In the genomic region with DNA sequence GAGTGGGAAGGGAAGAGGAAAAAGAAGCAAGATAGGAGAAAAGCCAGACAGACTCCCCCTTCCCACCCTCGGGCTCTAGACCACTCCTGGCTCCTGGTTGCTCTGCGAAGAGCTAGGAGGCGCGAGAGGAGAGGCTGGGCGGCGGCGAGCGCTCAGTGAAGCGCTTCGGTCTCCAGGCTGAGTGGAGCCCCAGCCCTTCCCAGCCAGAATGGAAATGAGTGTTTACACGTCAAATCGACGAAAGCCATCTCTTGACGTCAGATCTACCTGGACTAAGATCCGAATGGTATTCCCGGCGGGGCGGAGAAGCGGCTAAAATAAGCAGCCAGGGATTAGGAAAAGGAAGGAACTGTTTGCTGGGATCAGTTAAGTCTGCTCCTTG, we compare ENCODE assay signal across 11 cellular contexts. TPM values are rescaled to one million over a fixed set of nuclear protein-coding genes. Genes with fewer than 3 reads are reported as not detected.
DNase-seq lines count a peak whose midpoint lies in the region; ATAC-seq, FAIRE-seq and TF ChIP-seq lines count a peak whose summit lies in the region.
"Had no signal": no experiment of that assay in that cellular context is flagged by ENCODE, and none has a peak within 500 bp of the region (broad histone marks: within the 10 kb centered on the region; RNA-seq: fewer than 3 reads in every experiment).

Gene PCSK1, minus strand, starts transcription at position 183 of the 382 bp plus-strand sequence. CDS start 206 bp downstream, outside the sequence.

- H3K27me3 Mint-ChIP-seq in natural killer cell treated with Interleukin-12 subunit alpha and Interleukin-12 subunit beta and Interleukin-15 and Interleukin-18, amount 100 ng/mL, for 72 hours, result peaks cover 46 to 67% of the 10 kb centered on the region in 2 donors
- peaks cover 43% of the 10 kb centered on the region for H3K27me3 Mint-ChIP-seq in activated naive CD4-positive, alpha-beta T cell treated with anti-CD3 and anti-CD28 coated beads, Interleukin-2, amount 10 ng/mL, durations not matched to agents 7 days and 5 days

- intact Hi-C loops in posterior vena cava (cut with DNase I), result no loop called here

- ATAC-seq in HG02571 (IDR thresholded peaks at IDR 0.05; ENCODE audit: unreplicated experiment), result no peak
- no peak for ATAC-seq in natural killer cell treated with Interleukin-12 subunit alpha and Interleukin-12 subunit beta and Interleukin-15 and Interleukin-18, amount 100 ng/mL, for 72 hours

- no peak for DNase-seq in GM12891 (ENCODE audit: insufficient read length, low spot score)
- DNase-seq in NCI-H2029 (lab: John Stamatoyannopoulos, UW), result peak; percentile 96
- DNase-seq in dermis blood vessel endothelial cell, result peak; percentile 19
- no peak for DNase-seq in posterior vena cava (ENCODE audit: low spot score)
- no peak for DNase-seq in natural killer cell treated with Interleukin-12 subunit alpha and Interleukin-12 subunit beta and Interleukin-15 and Interleukin-18, amount 100 ng/mL, for 72 hours (ENCODE audit: low spot score)
- DNase-seq in activated naive CD4-positive, alpha-beta T cell treated with anti-CD3 and anti-CD28 coated beads, Interleukin-2, amount 10 ng/mL, durations not matched to agents 7 days and 5 days, result no peak
- no peak for DNase-seq in NOMO-1 (lab: John Stamatoyannopoulos, UW; ENCODE audit: unreplicated experiment in 2 of 2)
- DNase-seq: stimulated activated naive CD4-positive, alpha-beta T cell; T-helper 9 cell had no signal

- H3K4me1 Mint-ChIP-seq in natural killer cell treated with Interleukin-12 subunit alpha and Interleukin-12 subunit beta and Interleukin-15 and Interleukin-18, amount 100 ng/mL, for 72 hours (ENCODE audit: low read depth in 2 of 2), result no peaks in the 10 kb centered on the region
- H3K4me1 Mint-ChIP-seq in activated naive CD4-positive, alpha-beta T cell treated with anti-CD3 and anti-CD28 coated beads, Interleukin-2, amount 10 ng/mL, durations not matched to agents 7 days and 5 days, result no peaks in the 10 kb centered on the region

- FAIRE-seq in GM12891 (lab: Jason Lieb, UNC), result peak; percentile 31
- FAIRE-seq: colon had no signal

- peaks cover 13% of the 10 kb centered on the region for H3K36me3 Mint-ChIP-seq in natural killer cell treated with Interleukin-12 subunit alpha and Interleukin-12 subunit beta and Interleukin-15 and Interleukin-18, amount 100 ng/mL, for 72 hours
- H3K36me3 Mint-ChIP-seq in activated naive CD4-positive, alpha-beta T cell treated with anti-CD3 and anti-CD28 coated beads, Interleukin-2, amount 10 ng/mL, durations not matched to agents 7 days and 5 days, result no peaks in the 10 kb centered on the region

- no peak within 1 kb of the TSS for H3K4me3 Mint-ChIP-seq in natural killer cell treated with Interleukin-12 subunit alpha and Interleukin-12 subunit beta and Interleukin-15 and Interleukin-18, amount 100 ng/mL, for 72 hours
- no peak within 1 kb of the TSS for H3K4me3 Mint-ChIP-seq in activated naive CD4-positive, alpha-beta T cell treated with anti-CD3 and anti-CD28 coated beads, Interleukin-2, amount 10 ng/mL, durations not matched to agents 7 days and 5 days

- no peak within 1 kb of the TSS for H3K27ac Mint-ChIP-seq in natural killer cell treated with Interleukin-12 subunit alpha and Interleukin-12 subunit beta and Interleukin-15 and Interleukin-18, amount 100 ng/mL, for 72 hours
- H3K27ac Mint-ChIP-seq in activated naive CD4-positive, alpha-beta T cell treated with anti-CD3 and anti-CD28 coated beads, Interleukin-2, amount 10 ng/mL, durations not matched to agents 7 days and 5 days, result no peak within 1 kb of the TSS

- no peaks in the 10 kb centered on the region for H3K9me3 Mint-ChIP-seq in natural killer cell treated with Interleukin-12 subunit alpha and Interleukin-12 subunit beta and Interleukin-15 and Interleukin-18, amount 100 ng/mL, for 72 hours
- H3K9me3 Mint-ChIP-seq in activated naive CD4-positive, alpha-beta T cell treated with anti-CD3 and anti-CD28 coated beads, Interleukin-2, amount 10 ng/mL, durations not matched to agents 7 days and 5 days, result no peaks in the 10 kb centered on the region

- no peak for TF ChIP-seq POLR2A in GM12891 (IDR thresholded peaks at IDR 0.05; ENCODE audit: low read depth, low read length)

- CTCF ChIA-PET in activated naive CD4-positive, alpha-beta T cell treated with anti-CD3 and anti-CD28 coated beads, Interleukin-2, amount 10 ng/mL, durations not matched to agents 7 days and 5 days (lab: Charles Lee), result no interaction called here

TF ChIP-seq in GM12891, 5 proteins besides CTCF, POLR2A, EP300 and RAD21:
- TF ChIP-seq PAX5 (IDR thresholded peaks at IDR 0.05; ENCODE audit: insufficient read depth, low read length, severe bottlenecking), result no peak
- no peak for TF ChIP-seq POU2F2 (IDR thresholded peaks at IDR 0.05; ENCODE audit: low read depth, low read length)
- TF ChIP-seq TAF1 (IDR thresholded peaks at IDR 0.05; ENCODE audit: low read depth, low read length), result no peak
- no peak for TF ChIP-seq POLR2AphosphoS5 (IDR thresholded peaks at IDR 0.05; ENCODE audit: low read depth, low read length)
- no peak for TF ChIP-seq SPI1 (IDR thresholded peaks at IDR 0.05; ENCODE audit: low read depth, low read length)

RNA-seq across cellular contexts. Expression of gene PCSK1, which starts in this region (rescaled TPM):
- not detected for polyA plus RNA-seq in GM12891 (2012; ENCODE audit: low read depth, missing spikeins)
- total RNA-seq in dermis blood vessel endothelial cell (0.51 TPM in 2 replicates), posterior vena cava (10 to 100 TPM; 13.8 to 18.5 TPM)
- not detected for total RNA-seq in natural killer cell treated with Interleukin-12 subunit alpha and Interleukin-12 subunit beta and Interleukin-15 and Interleukin-18, amount 100 ng/mL, for 72 hours

Comparison
In these comparisons a context has a peak if more than half of its experiments do, and no peak if none do; other contexts are left out.
1. Peak in DNase-seq in dermis blood vessel endothelial cell; RNA of the gene not detected or under 1 TPM.